Comparison of ENCODE assay signal across 13 cellular contexts in the genomic region with DNA sequence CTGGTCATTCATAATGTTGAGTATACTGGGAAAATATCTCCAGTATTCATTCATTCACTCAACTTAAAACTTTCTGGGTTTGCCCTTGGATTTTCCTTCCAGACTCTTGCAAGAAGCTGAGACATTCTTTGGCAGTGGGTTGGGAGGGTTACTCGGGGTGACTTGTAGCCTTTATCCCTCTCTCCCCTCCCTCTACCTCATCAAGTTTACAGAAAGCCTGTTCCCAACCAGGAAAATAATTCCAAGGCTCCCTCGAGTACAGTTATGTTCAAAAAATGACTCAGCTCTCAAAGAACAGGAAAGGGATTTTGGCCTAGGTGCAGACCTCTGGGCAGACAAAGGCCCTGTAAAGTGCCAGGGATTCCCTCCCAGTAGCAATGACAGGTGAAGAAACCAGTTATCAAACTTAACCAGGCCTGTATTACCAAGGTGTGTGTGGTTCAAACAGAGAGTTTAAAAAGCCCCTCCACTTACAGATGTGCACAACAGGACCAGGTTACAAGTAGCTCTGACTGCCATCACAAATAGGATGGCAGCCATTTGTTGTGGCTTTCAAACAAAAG.
DNase-seq lines count a peak whose midpoint lies in the region; ATAC-seq and TF ChIP-seq lines count a peak whose summit lies in the region.
"Had no signal": no experiment of that assay in that cellular context is flagged by ENCODE, and none has a peak within 500 bp of the region (broad histone marks: within the 10 kb centered on the region; RNA-seq: fewer than 3 reads in every experiment).

No MANE protein-coding gene starts in this region.

- no peak overlapping the region for H3K9ac ChIP-seq in rectal smooth muscle tissue (ENCODE audit: low read length)

- H3K4me1 ChIP-seq in RWPE2 (ENCODE audit: insufficient read depth, poor library complexity, severe bottlenecking): peaks cover 10% of the 10 kb centered on the region
- H3K4me1 ChIP-seq in rectal smooth muscle tissue (ENCODE audit: control insufficient read depth, insufficient read depth, low read length): no peaks in the 10 kb centered on the region

- H3K36me3 ChIP-seq in RWPE2 (ENCODE audit: low read depth): peaks cover 72% of the 10 kb centered on the region
- H3K36me3 ChIP-seq in rectal smooth muscle tissue (ENCODE audit: control insufficient read depth, insufficient read depth, low read length): no peaks in the 10 kb centered on the region

- no peak for ATAC-seq in RWPE2 (ENCODE audit: low read depth)

- peak; percentile 78 for DNase-seq in AG10803 (ENCODE audit: low read depth)
- no peak for DNase-seq in RWPE2 (ENCODE audit: low spot score)
- DNase-seq in fibroblast of mammary gland (ENCODE audit: low read depth): peak; percentile 86
- no peak for DNase-seq in foreskin melanocyte
- no peak for DNase-seq in NCI-H2227 (lab: John Stamatoyannopoulos, UW; ENCODE audit: unreplicated experiment)
- DNase-seq in NCI-H510A treated with DMSO at 0.1 percent for 48 hours (lab: John Stamatoyannopoulos, UW): no peak
- DNase-seq in activated CD4-positive, alpha-beta T cell treated with anti-CD3 and anti-CD28 coated beads, Interleukin-2, amount 50 U/mL, for 48 hours: no peak
- DNase-seq: COR-L47, NCI-H1105 treated with DMSO at 0.1 percent for 48 hours, T-helper 2 cell had no signal

- H3K27me3 ChIP-seq in RWPE2 (ENCODE audit: insufficient read depth, poor library complexity, severe bottlenecking) (no peaks in the 10 kb centered on the region), rectal smooth muscle tissue (ENCODE audit: control insufficient read depth, insufficient read depth, low read length) (no peaks in the 10 kb centered on the region)

- H3K27ac ChIP-seq in RWPE2 (ENCODE audit: poor library complexity, severe bottlenecking) (peak overlapping the region; percentile 21), rectal smooth muscle tissue (ENCODE audit: low read depth, low read length) (peak overlapping the region; percentile 17)

- TF ChIP-seq CTCF in AG10803 (conservative IDR thresholded peaks at IDR 0.05; ENCODE audit: low read length) (no peak), RWPE2 (IDR thresholded peaks at IDR 0.05; ENCODE audit: poor library complexity, severe bottlenecking) (no peak), fibroblast of mammary gland (conservative IDR thresholded peaks at IDR 0.05; ENCODE audit: control insufficient read depth, insufficient read depth, low read depth, low read length) (no peak)

- no peaks in the 10 kb centered on the region for H3K9me3 ChIP-seq in RWPE2 (ENCODE audit: severe bottlenecking)

- H3K4me3 ChIP-seq in AG10803 (ENCODE audit: low read length) (no peak overlapping the region), RWPE2 (ENCODE audit: severe bottlenecking) (no peak overlapping the region), fibroblast of mammary gland (ENCODE audit: control insufficient read depth, low read depth, low read length) (no peak overlapping the region), rectal smooth muscle tissue (ENCODE audit: low read length) (no peak overlapping the region)
- H3K4me3 ChIP-seq: lung, smooth muscle cell had no signal

Comparison
In these comparisons a context has a peak if more than half of its experiments do, and no peak if none do; other contexts are left out.
1. DNase-seq: peak in AG10803 (single experiment) and fibroblast of mammary gland (single experiment); none in RWPE2 (single experiment), foreskin melanocyte (single experiment), NCI-H2227 (single experiment), NCI-H510A treated with DMSO at 0.1 percent for 48 hours (single experiment) and activated CD4-positive, alpha-beta T cell treated with anti-CD3 and anti-CD28 coated beads, Interleukin-2, amount 50 U/mL, for 48 hours (0 of 2).